31 cellular contexts compared by ENCODE assay signal in the genomic region with DNA sequence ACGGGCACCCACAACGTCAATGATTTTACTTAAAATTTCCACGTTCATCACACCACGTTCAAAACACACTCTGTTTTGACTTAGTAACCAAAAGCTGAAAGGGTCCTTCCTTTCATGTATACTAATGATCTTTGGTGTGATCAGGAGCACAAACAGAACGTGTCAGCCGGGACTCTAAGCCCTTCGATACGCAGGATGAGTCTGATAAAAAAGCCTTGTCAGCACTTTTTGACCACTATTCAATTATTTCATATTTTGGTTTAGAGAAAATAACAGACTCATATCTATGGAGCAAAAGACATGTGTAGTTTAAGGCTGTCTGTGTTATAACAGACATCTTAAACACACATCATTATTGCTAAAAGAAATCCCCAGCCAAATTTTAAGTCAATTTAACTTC.
"Had no signal": no experiment of that assay in that cellular context is flagged by ENCODE, and none has a peak within 500 bp of the region (broad histone marks: within the 10 kb centered on the region; RNA-seq: fewer than 3 reads in every experiment).

No MANE protein-coding gene starts in this region.

- H3K36me3 ChIP-seq: brain microvascular endothelial cell, esophagus muscularis mucosa, gastroesophageal sphincter, heart right ventricle had no signal

- H3K4me3 Mint-ChIP-seq: activated CD4-positive, alpha-beta memory T cell treated with anti-CD3 and anti-CD28 coated beads, Interleukin-2, amount 10 ng/mL, durations not matched to agents 7 days and 5 days; activated CD4-positive, alpha-beta T cell treated with anti-CD3 and anti-CD28 coated beads, Interleukin-2, amount 10 ng/mL, durations not matched to agents 7 days and 5 days; activated naive CD8-positive, alpha-beta T cell; activated T-cell treated with anti-CD3 and anti-CD28 coated beads, Interleukin-2, amount 50 U/mL, for 4 hours; activated T-helper 17 cell treated with anti-CD3 and anti-CD28 coated beads, Interleukin-2, amount 50 U/mL, for 72 hours; central memory CD8-positive, alpha-beta T cell; dendritic cell treated with granulocyte-macrophage colony-stimulating factor and Interleukin-4, amounts not matched to agents 40 ng/mL and 50 ng/mL, for 4 days; endodermal cell; T-cell; T-helper 1 cell treated with Interleukin-12 subunit alpha and Interleukin-12 subunit beta and Interleukin-4 antibody, amounts not matched to agents 30 μg/mL and 1 μg/mL, for 36 hours; T-helper 2 cell treated with Interferon-gamma antibody and Interleukin-4, amounts not matched to agents 5 μg/mL and 100 μg/mL, for 36 hours had no signal

- H3K27me3 Mint-ChIP-seq: activated CD4-positive, alpha-beta memory T cell treated with anti-CD3 and anti-CD28 coated beads, Interleukin-2, amount 10 ng/mL, durations not matched to agents 7 days and 5 days; activated CD4-positive, alpha-beta T cell treated with anti-CD3 and anti-CD28 coated beads, Interleukin-2, amount 10 ng/mL, durations not matched to agents 7 days and 5 days; central memory CD8-positive, alpha-beta T cell; dendritic cell treated with granulocyte-macrophage colony-stimulating factor and Interleukin-4, amounts not matched to agents 40 ng/mL and 50 ng/mL, for 4 days; T-cell had no signal

- H3K27me3 ChIP-seq: brain microvascular endothelial cell, esophagus muscularis mucosa, gastroesophageal sphincter, heart right ventricle had no signal

- H3K4me1 Mint-ChIP-seq: activated CD4-positive, alpha-beta memory T cell treated with anti-CD3 and anti-CD28 coated beads, Interleukin-2, amount 10 ng/mL, durations not matched to agents 7 days and 5 days; activated T-helper 17 cell treated with anti-CD3 and anti-CD28 coated beads, Interleukin-2, amount 50 U/mL, for 72 hours; central memory CD8-positive, alpha-beta T cell; T-cell had no signal

- H3K4me3 ChIP-seq: coronary artery, dorsolateral prefrontal cortex, esophagus muscularis mucosa, gastroesophageal sphincter, heart right ventricle had no signal

- DNase-seq: activated CD4-positive, alpha-beta memory T cell treated with anti-CD3 and anti-CD28 coated beads, Interleukin-2, amount 10 ng/mL, durations not matched to agents 7 days and 5 days; activated CD4-positive, alpha-beta T cell treated with anti-CD3 and anti-CD28 coated beads for 1 hour; activated CD4-positive, alpha-beta T cell treated with anti-CD3 and anti-CD28 coated beads for 4 hours; activated CD4-positive, alpha-beta T cell treated with anti-CD3 and anti-CD28 coated beads, Interleukin-2, amount 10 ng/mL, durations not matched to agents 7 days and 5 days; activated CD4-positive, alpha-beta T cell treated with anti-CD3 and anti-CD28 coated beads, Interleukin-2, amount 50 U/mL, for 4 hours; activated effector memory CD4-positive, alpha-beta T cell treated with Interleukin-2 at 50 U/mL for 16 hours; activated gamma-delta T cell treated with Interleukin-2 at 50 U/mL for 16 hours; activated naive CD4-positive, alpha-beta T cell treated with anti-CD3 and anti-CD28 coated beads, Interleukin-2, amount 50 U/mL, for 16 hours; activated naive CD4-positive, alpha-beta T cell treated with Interleukin-2 at 50 U/mL for 16 hours; activated T-cell treated with anti-CD3 and anti-CD28 coated beads, Interleukin-2, amount 50 U/mL, for 4 hours; amniotic stem cell; anterior cingulate cortex; brain microvascular endothelial cell; dorsolateral prefrontal cortex; effector memory CD4-positive, alpha-beta T cell; endodermal cell; erythroblast; foreskin melanocyte; heart right ventricle; T-cell; T1000 had no signal

- FAIRE-seq: astrocyte had no signal

- H3K36me3 Mint-ChIP-seq: activated naive CD8-positive, alpha-beta T cell; T-cell had no signal

- H3K27ac ChIP-seq: brain microvascular endothelial cell, coronary artery, dorsolateral prefrontal cortex, esophagus muscularis mucosa, gastroesophageal sphincter, heart right ventricle had no signal

- H3K9me3 Mint-ChIP-seq: activated CD4-positive, alpha-beta memory T cell treated with anti-CD3 and anti-CD28 coated beads, Interleukin-2, amount 10 ng/mL, durations not matched to agents 7 days and 5 days; activated CD4-positive, alpha-beta T cell treated with anti-CD3 and anti-CD28 coated beads, Interleukin-2, amount 10 ng/mL, durations not matched to agents 7 days and 5 days; activated T-cell treated with anti-CD3 and anti-CD28 coated beads, Interleukin-2, amount 50 U/mL, for 4 hours; activated T-helper 17 cell treated with anti-CD3 and anti-CD28 coated beads, Interleukin-2, amount 50 U/mL, for 72 hours; dendritic cell treated with granulocyte-macrophage colony-stimulating factor and Interleukin-4, amounts not matched to agents 40 ng/mL and 50 ng/mL, for 4 days; endodermal cell; T-cell; T-helper 1 cell treated with Interleukin-12 subunit alpha and Interleukin-12 subunit beta and Interleukin-4 antibody, amounts not matched to agents 30 μg/mL and 1 μg/mL, for 36 hours; T-helper 2 cell treated with Interferon-gamma antibody and Interleukin-4, amounts not matched to agents 5 μg/mL and 100 μg/mL, for 36 hours had no signal

- H3K27ac Mint-ChIP-seq: activated CD4-positive, alpha-beta memory T cell treated with anti-CD3 and anti-CD28 coated beads, Interleukin-2, amount 10 ng/mL, durations not matched to agents 7 days and 5 days; activated CD4-positive, alpha-beta T cell treated with anti-CD3 and anti-CD28 coated beads, Interleukin-2, amount 10 ng/mL, durations not matched to agents 7 days and 5 days; activated naive CD8-positive, alpha-beta T cell; activated T-helper 17 cell treated with anti-CD3 and anti-CD28 coated beads, Interleukin-2, amount 50 U/mL, for 72 hours; dendritic cell treated with granulocyte-macrophage colony-stimulating factor and Interleukin-4, amounts not matched to agents 40 ng/mL and 50 ng/mL, for 4 days; endodermal cell; T-cell; T-helper 1 cell treated with Interleukin-12 subunit alpha and Interleukin-12 subunit beta and Interleukin-4 antibody, amounts not matched to agents 30 μg/mL and 1 μg/mL, for 36 hours; T-helper 2 cell treated with Interferon-gamma antibody and Interleukin-4, amounts not matched to agents 5 μg/mL and 100 μg/mL, for 36 hours had no signal

- H3K9me3 ChIP-seq: esophagus muscularis mucosa, gastroesophageal sphincter, heart right ventricle had no signal

- ATAC-seq: activated T-cell treated with anti-CD3 and anti-CD28 coated beads, Interleukin-2, amount 50 U/mL, for 4 hours; activated T-helper 17 cell treated with anti-CD3 and anti-CD28 coated beads, Interleukin-2, amount 50 U/mL, for 72 hours; gastroesophageal sphincter; heart right ventricle; T-cell had no signal

- H3K4me1 ChIP-seq: esophagus muscularis mucosa, gastroesophageal sphincter, heart right ventricle had no signal
